In the genomic region with DNA sequence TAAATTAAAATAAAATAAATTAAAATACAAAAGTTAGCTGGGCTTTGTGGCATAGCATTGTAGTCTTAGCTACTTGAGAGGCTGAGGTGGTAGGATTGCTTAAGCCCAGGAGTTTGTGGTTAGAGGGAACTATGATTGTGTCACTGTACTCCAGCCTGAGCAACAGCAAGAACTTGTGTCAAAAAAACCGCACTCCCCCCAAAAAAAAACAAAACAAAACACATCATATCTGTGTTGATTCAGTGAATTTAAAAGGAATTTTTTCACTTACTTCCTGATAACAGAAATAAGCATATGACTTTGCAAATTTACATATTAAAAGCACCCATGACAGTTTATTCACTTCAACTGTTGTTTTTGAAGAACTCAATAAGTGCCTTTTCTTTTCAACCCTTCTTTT, we compare ENCODE assay signal across 1 cellular context.
TF ChIP-seq lines count a peak whose summit lies in the region.

No MANE protein-coding gene starts in this region.

TF ChIP-seq in K562, 482 proteins besides CTCF, POLR2A, EP300 and RAD21 (continued from another document and continues in another):
- TF ChIP-seq, protein P1, sequence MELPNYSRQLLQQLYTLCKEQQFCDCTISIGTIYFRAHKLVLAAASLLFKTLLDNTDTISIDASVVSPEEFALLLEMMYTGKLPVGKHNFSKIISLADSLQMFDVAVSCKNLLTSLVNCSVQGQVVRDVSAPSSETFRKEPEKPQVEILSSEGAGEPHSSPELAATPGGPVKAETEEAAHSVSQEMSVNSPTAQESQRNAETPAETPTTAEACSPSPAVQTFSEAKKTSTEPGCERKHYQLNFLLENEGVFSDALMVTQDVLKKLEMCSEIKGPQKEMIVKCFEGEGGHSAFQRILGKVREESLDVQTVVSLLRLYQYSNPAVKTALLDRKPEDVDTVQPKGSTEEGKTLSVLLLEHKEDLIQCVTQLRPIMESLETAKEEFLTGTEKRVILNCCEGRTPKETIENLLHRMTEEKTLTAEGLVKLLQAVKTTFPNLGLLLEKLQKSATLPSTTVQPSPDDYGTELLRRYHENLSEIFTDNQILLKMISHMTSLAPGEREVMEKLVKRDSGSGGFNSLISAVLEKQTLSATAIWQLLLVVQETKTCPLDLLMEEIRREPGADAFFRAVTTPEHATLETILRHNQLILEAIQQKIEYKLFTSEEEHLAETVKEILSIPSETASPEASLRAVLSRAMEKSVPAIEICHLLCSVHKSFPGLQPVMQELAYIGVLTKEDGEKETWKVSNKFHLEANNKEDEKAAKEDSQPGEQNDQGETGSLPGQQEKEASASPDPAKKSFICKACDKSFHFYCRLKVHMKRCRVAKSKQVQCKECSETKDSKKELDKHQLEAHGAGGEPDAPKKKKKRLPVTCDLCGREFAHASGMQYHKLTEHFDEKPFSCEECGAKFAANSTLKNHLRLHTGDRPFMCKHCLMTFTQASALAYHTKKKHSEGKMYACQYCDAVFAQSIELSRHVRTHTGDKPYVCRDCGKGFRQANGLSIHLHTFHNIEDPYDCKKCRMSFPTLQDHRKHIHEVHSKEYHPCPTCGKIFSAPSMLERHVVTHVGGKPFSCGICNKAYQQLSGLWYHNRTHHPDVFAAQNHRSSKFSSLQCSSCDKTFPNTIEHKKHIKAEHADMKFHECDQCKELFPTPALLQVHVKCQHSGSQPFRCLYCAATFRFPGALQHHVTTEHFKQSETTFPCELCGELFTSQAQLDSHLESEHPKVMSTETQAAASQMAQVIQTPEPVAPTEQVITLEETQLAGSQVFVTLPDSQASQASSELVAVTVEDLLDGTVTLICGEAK (IDR thresholded peaks at IDR 0.05): no peak
- TF ChIP-seq, protein P1 (CRISPR knock-in tag; IDR thresholded peaks at IDR 0.05): no peak
- no peak for TF ChIP-seq JUNB (CRISPR knock-in tag; conservative IDR thresholded peaks at IDR 0.05)
- no peak for TF ChIP-seq MTA1 (IDR thresholded peaks at IDR 0.05; ENCODE audit: borderline replicate concordance)
- no peak for TF ChIP-seq ETV5 (CRISPR knock-in tag; IDR thresholded peaks at IDR 0.05; ENCODE audit: low read depth)
- TF ChIP-seq ZBTB17 (CRISPR knock-in tag; IDR thresholded peaks at IDR 0.05): no peak
- TF ChIP-seq, protein P2, sequence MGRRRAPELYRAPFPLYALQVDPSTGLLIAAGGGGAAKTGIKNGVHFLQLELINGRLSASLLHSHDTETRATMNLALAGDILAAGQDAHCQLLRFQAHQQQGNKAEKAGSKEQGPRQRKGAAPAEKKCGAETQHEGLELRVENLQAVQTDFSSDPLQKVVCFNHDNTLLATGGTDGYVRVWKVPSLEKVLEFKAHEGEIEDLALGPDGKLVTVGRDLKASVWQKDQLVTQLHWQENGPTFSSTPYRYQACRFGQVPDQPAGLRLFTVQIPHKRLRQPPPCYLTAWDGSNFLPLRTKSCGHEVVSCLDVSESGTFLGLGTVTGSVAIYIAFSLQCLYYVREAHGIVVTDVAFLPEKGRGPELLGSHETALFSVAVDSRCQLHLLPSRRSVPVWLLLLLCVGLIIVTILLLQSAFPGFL (CRISPR knock-in tag; IDR thresholded peaks at IDR 0.05): no peak
- TF ChIP-seq RBM15 (IDR thresholded peaks at IDR 0.05; ENCODE audit: insufficient read depth, low read length): no peak
- TF ChIP-seq ZNF146 (CRISPR knock-in tag; IDR thresholded peaks at IDR 0.05; ENCODE audit: unreplicated experiment): no peak
- TF ChIP-seq BRCA1 (IDR thresholded peaks at IDR 0.05): no peak
- TF ChIP-seq BRCA1 (CRISPR knock-in tag; IDR thresholded peaks at IDR 0.05): no peak
- TF ChIP-seq SP1 (CRISPR knock-in tag; IDR thresholded peaks at IDR 0.05): no peak
- TF ChIP-seq POLR2G (IDR thresholded peaks at IDR 0.05; ENCODE audit: low read depth, low read length): no peak
- TF ChIP-seq HLTF (IDR thresholded peaks at IDR 0.05): no peak
- TF ChIP-seq, protein P3, sequence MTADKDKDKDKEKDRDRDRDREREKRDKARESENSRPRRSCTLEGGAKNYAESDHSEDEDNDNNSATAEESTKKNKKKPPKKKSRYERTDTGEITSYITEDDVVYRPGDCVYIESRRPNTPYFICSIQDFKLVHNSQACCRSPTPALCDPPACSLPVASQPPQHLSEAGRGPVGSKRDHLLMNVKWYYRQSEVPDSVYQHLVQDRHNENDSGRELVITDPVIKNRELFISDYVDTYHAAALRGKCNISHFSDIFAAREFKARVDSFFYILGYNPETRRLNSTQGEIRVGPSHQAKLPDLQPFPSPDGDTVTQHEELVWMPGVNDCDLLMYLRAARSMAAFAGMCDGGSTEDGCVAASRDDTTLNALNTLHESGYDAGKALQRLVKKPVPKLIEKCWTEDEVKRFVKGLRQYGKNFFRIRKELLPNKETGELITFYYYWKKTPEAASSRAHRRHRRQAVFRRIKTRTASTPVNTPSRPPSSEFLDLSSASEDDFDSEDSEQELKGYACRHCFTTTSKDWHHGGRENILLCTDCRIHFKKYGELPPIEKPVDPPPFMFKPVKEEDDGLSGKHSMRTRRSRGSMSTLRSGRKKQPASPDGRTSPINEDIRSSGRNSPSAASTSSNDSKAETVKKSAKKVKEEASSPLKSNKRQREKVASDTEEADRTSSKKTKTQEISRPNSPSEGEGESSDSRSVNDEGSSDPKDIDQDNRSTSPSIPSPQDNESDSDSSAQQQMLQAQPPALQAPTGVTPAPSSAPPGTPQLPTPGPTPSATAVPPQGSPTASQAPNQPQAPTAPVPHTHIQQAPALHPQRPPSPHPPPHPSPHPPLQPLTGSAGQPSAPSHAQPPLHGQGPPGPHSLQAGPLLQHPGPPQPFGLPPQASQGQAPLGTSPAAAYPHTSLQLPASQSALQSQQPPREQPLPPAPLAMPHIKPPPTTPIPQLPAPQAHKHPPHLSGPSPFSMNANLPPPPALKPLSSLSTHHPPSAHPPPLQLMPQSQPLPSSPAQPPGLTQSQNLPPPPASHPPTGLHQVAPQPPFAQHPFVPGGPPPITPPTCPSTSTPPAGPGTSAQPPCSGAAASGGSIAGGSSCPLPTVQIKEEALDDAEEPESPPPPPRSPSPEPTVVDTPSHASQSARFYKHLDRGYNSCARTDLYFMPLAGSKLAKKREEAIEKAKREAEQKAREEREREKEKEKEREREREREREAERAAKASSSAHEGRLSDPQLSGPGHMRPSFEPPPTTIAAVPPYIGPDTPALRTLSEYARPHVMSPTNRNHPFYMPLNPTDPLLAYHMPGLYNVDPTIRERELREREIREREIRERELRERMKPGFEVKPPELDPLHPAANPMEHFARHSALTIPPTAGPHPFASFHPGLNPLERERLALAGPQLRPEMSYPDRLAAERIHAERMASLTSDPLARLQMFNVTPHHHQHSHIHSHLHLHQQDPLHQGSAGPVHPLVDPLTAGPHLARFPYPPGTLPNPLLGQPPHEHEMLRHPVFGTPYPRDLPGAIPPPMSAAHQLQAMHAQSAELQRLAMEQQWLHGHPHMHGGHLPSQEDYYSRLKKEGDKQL (CRISPR knock-in tag; IDR thresholded peaks at IDR 0.05; ENCODE audit: borderline replicate concordance): no peak
- TF ChIP-seq ZNF589 (CRISPR knock-in tag; IDR thresholded peaks at IDR 0.05; ENCODE audit: low read depth): peak; percentile 14; the same call in 1 of the 2 replicates
- TF ChIP-seq FOXK2 (conservative IDR thresholded peaks at IDR 0.05 in 1 of 2, IDR thresholded peaks at IDR 0.05 in 1 of 2; ENCODE audit: low read depth in 2 of 2): 0 out of 4 replicates have a peak, but pooled peaks of 1 of the 2 experiments have one; percentile 31
- TF ChIP-seq HDAC1 (IDR thresholded peaks at IDR 0.05): no peak
- TF ChIP-seq, protein P4, sequence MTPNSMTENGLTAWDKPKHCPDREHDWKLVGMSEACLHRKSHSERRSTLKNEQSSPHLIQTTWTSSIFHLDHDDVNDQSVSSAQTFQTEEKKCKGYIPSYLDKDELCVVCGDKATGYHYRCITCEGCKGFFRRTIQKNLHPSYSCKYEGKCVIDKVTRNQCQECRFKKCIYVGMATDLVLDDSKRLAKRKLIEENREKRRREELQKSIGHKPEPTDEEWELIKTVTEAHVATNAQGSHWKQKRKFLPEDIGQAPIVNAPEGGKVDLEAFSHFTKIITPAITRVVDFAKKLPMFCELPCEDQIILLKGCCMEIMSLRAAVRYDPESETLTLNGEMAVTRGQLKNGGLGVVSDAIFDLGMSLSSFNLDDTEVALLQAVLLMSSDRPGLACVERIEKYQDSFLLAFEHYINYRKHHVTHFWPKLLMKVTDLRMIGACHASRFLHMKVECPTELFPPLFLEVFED (CRISPR knock-in tag; conservative IDR thresholded peaks at IDR 0.05): no peak
- no peak for TF ChIP-seq RBFOX2 (IDR thresholded peaks at IDR 0.05; ENCODE audit: low read depth, low read length)
- TF ChIP-seq, protein P5, sequence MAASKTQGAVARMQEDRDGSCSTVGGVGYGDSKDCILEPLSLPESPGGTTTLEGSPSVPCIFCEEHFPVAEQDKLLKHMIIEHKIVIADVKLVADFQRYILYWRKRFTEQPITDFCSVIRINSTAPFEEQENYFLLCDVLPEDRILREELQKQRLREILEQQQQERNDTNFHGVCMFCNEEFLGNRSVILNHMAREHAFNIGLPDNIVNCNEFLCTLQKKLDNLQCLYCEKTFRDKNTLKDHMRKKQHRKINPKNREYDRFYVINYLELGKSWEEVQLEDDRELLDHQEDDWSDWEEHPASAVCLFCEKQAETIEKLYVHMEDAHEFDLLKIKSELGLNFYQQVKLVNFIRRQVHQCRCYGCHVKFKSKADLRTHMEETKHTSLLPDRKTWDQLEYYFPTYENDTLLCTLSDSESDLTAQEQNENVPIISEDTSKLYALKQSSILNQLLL (CRISPR knock-in tag; IDR thresholded peaks at IDR 0.05; ENCODE audit: borderline replicate concordance): no peak
- no peak for TF ChIP-seq ZNF175 (CRISPR knock-in tag; IDR thresholded peaks at IDR 0.05; ENCODE audit: low read depth)
- TF ChIP-seq, protein P6, sequence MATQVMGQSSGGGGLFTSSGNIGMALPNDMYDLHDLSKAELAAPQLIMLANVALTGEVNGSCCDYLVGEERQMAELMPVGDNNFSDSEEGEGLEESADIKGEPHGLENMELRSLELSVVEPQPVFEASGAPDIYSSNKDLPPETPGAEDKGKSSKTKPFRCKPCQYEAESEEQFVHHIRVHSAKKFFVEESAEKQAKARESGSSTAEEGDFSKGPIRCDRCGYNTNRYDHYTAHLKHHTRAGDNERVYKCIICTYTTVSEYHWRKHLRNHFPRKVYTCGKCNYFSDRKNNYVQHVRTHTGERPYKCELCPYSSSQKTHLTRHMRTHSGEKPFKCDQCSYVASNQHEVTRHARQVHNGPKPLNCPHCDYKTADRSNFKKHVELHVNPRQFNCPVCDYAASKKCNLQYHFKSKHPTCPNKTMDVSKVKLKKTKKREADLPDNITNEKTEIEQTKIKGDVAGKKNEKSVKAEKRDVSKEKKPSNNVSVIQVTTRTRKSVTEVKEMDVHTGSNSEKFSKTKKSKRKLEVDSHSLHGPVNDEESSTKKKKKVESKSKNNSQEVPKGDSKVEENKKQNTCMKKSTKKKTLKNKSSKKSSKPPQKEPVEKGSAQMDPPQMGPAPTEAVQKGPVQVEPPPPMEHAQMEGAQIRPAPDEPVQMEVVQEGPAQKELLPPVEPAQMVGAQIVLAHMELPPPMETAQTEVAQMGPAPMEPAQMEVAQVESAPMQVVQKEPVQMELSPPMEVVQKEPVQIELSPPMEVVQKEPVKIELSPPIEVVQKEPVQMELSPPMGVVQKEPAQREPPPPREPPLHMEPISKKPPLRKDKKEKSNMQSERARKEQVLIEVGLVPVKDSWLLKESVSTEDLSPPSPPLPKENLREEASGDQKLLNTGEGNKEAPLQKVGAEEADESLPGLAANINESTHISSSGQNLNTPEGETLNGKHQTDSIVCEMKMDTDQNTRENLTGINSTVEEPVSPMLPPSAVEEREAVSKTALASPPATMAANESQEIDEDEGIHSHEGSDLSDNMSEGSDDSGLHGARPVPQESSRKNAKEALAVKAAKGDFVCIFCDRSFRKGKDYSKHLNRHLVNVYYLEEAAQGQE (CRISPR knock-in tag; IDR thresholded peaks at IDR 0.05; ENCODE audit: low read depth): no peak
- TF ChIP-seq RBM39 (optimal IDR thresholded peaks at IDR 0.05; ENCODE audit: low read depth, low read length): no peak
- TF ChIP-seq, protein P7, sequence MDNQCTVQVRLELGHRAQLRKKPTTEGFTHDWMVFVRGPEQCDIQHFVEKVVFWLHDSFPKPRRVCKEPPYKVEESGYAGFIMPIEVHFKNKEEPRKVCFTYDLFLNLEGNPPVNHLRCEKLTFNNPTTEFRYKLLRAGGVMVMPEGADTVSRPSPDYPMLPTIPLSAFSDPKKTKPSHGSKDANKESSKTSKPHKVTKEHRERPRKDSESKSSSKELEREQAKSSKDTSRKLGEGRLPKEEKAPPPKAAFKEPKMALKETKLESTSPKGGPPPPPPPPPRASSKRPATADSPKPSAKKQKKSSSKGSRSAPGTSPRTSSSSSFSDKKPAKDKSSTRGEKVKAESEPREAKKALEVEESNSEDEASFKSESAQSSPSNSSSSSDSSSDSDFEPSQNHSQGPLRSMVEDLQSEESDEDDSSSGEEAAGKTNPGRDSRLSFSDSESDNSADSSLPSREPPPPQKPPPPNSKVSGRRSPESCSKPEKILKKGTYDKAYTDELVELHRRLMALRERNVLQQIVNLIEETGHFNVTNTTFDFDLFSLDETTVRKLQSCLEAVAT (IDR thresholded peaks at IDR 0.05): peak in 1 of 2 experiments; percentile 80; a peak in 2 of 4 replicates
- TF ChIP-seq ZSCAN29 (IDR thresholded peaks at IDR 0.05): no peak
- TF ChIP-seq ZNF316 (IDR thresholded peaks at IDR 0.05): peak; percentile 48; the same call in 1 of the 2 replicates
- no peak for TF ChIP-seq ZNF23 (CRISPR knock-in tag; IDR thresholded peaks at IDR 0.05)
- peak; percentile 79 to 92; a peak in 3 of 4 replicates for TF ChIP-seq FOXA3 (CRISPR knock-in tag; conservative IDR thresholded peaks at IDR 0.05 in 1 of 2, IDR thresholded peaks at IDR 0.05 in 1 of 2)
- TF ChIP-seq, protein P8, sequence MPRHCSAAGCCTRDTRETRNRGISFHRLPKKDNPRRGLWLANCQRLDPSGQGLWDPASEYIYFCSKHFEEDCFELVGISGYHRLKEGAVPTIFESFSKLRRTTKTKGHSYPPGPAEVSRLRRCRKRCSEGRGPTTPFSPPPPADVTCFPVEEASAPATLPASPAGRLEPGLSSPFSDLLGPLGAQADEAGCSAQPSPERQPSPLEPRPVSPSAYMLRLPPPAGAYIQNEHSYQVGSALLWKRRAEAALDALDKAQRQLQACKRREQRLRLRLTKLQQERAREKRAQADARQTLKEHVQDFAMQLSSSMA (CRISPR knock-in tag; IDR thresholded peaks at IDR 0.05): no peak
